ENCODE assay signal across 1 cellular context in genomic region chr16:85170066-85171003, GRCh38.
TF ChIP-seq lines count a peak whose summit lies in the region.

No MANE protein-coding gene starts in this region.

TF ChIP-seq in HepG2, 621 proteins besides CTCF, POLR2A, EP300 and RAD21 (continued from another document and continues in another):
- TF ChIP-seq ZNF142 (CRISPR knock-in tag; IDR thresholded peaks at IDR 0.05), result peak; percentile 50; the same call in 1 of the 2 replicates
- TF ChIP-seq ZNF607 (CRISPR knock-in tag; IDR thresholded peaks at IDR 0.05; ENCODE audit: borderline replicate concordance), result peak; percentile 68
- TF ChIP-seq KDM2A (CRISPR knock-in tag; IDR thresholded peaks at IDR 0.05; ENCODE audit: borderline replicate concordance, low read depth), result no peak
- TF ChIP-seq ZSCAN21 (CRISPR knock-in tag; IDR thresholded peaks at IDR 0.05; ENCODE audit: borderline replicate concordance), result 0 out of 2 replicates have a peak, but pooled peaks have one; percentile 58
- TF ChIP-seq ZFP91 (CRISPR knock-in tag; IDR thresholded peaks at IDR 0.05; ENCODE audit: borderline replicate concordance), result peak; percentile 23; the same call in 1 of the 2 replicates
- TF ChIP-seq ZBTB20 (CRISPR knock-in tag; IDR thresholded peaks at IDR 0.05; ENCODE audit: borderline replicate concordance, low read depth), result peak; percentile 44; the same call in 1 of the 2 replicates
- TF ChIP-seq TFDP1 (CRISPR knock-in tag; IDR thresholded peaks at IDR 0.05; ENCODE audit: borderline replicate concordance), result peak; percentile 73; the same call in 1 of the 2 replicates
- no peak for TF ChIP-seq SNRNP70 (IDR thresholded peaks at IDR 0.05; ENCODE audit: low read depth, low read length)
- peak; percentile 43; the same call in 1 of the 2 replicates for TF ChIP-seq PHF20 (CRISPR knock-in tag; IDR thresholded peaks at IDR 0.05)
- no peak for TF ChIP-seq POGZ (CRISPR knock-in tag; IDR thresholded peaks at IDR 0.05)
- no peak for TF ChIP-seq MXD1 (CRISPR knock-in tag; IDR thresholded peaks at IDR 0.05)
- TF ChIP-seq SALL1 (CRISPR knock-in tag; IDR thresholded peaks at IDR 0.05), result peak; percentile 56
- peak; percentile 16; the same call in 1 of the 2 replicates for TF ChIP-seq MEIS2 (CRISPR knock-in tag; IDR thresholded peaks at IDR 0.05)
- no peak for TF ChIP-seq YEATS2 (CRISPR knock-in tag; IDR thresholded peaks at IDR 0.05; ENCODE audit: borderline replicate concordance)
- TF ChIP-seq TFDP2 (CRISPR knock-in tag; IDR thresholded peaks at IDR 0.05), result 0 out of 2 replicates have a peak, but pooled peaks have one; percentile 42
- peak; percentile 69; the same call in 1 of the 2 replicates for TF ChIP-seq MEF2D (CRISPR knock-in tag; IDR thresholded peaks at IDR 0.05)
- no peak for TF ChIP-seq MTA3 (CRISPR knock-in tag; IDR thresholded peaks at IDR 0.05)
- no peak for TF ChIP-seq ZBTB40 (IDR thresholded peaks at IDR 0.05)
- TF ChIP-seq ZBTB40 (CRISPR knock-in tag; IDR thresholded peaks at IDR 0.05), result peak; percentile 42; the same call in 1 of the 2 replicates
- TF ChIP-seq HIC2 (CRISPR knock-in tag; IDR thresholded peaks at IDR 0.05; ENCODE audit: low read depth), result peak; percentile 66
- peak; percentile 62; the same call in 1 of the 2 replicates for TF ChIP-seq KDM5B (CRISPR knock-in tag; IDR thresholded peaks at IDR 0.05; ENCODE audit: borderline replicate concordance)
- TF ChIP-seq RAD51 (IDR thresholded peaks at IDR 0.05; ENCODE audit: borderline replicate concordance), result no peak
- TF ChIP-seq CSRNP1 (CRISPR knock-in tag; IDR thresholded peaks at IDR 0.05), result peak; percentile 34; the same call in 1 of the 2 replicates
- peak; percentile 21; the same call in 1 of the 2 replicates for TF ChIP-seq SETDB1 (CRISPR knock-in tag; IDR thresholded peaks at IDR 0.05; ENCODE audit: borderline replicate concordance)
- no peak for TF ChIP-seq ZNF782 (CRISPR knock-in tag; IDR thresholded peaks at IDR 0.05; ENCODE audit: borderline replicate concordance)
- TF ChIP-seq ZNF33B (CRISPR knock-in tag; IDR thresholded peaks at IDR 0.05), result peak; percentile 26; the same call in 1 of the 2 replicates
- TF ChIP-seq GATAD2A (CRISPR knock-in tag; IDR thresholded peaks at IDR 0.05), result no peak
- TF ChIP-seq CERS6 (CRISPR knock-in tag; IDR thresholded peaks at IDR 0.05), result no peak
- peak; percentile 17; the same call in 1 of the 2 replicates for TF ChIP-seq ZNF567 (CRISPR knock-in tag; IDR thresholded peaks at IDR 0.05; ENCODE audit: borderline replicate concordance)
